In the genomic region with DNA sequence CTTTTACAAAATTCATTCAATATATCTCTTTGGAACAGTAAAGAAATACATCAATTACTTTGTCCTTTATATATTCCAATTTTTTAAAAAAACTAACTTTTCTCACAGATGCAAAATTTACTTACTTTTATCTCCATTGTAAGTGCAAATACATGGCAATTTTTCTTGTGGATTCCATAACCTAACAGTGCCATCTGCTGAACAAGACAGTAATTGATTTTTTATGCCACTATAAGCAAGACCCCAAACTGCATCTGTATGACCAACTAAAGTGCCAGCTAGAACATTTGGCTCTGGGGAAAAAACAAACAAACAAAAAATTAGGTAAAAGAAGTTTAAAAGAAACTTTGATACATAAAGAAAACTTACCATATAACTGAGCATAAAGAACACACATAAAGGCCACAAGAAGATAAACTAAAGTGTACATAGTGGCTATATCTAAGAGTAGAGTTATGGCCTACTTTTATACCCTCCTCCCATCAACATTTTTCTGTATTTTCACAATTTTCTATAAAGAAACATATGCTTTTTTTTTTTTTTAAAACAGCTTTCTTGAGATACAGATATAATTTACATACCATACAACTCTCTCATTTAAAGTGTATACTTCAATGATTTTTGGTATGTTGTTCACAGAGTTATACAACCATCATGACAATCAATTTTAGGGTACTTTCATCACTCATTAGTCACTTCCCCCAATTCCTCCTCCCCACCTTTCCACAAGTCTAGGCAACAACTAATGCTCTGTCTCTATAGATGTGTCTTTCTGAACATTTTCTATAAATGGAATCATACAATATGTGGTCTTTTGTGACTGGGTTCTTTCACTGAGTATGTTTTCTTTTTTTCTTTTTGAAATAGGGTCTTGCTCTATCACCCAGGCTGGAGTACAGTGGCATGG, we compare ENCODE assay signal across 10 cellular contexts. TPM values are rescaled to one million over a fixed set of nuclear protein-coding genes. Genes with fewer than 3 reads are reported as not detected.
DNase-seq lines count a peak whose midpoint lies in the region; ATAC-seq and TF ChIP-seq lines count a peak whose summit lies in the region.
"Had no signal": no experiment of that assay in that cellular context is flagged by ENCODE, and none has a peak within 500 bp of the region (broad histone marks: within the 10 kb centered on the region; RNA-seq: fewer than 3 reads in every experiment).

No MANE protein-coding gene starts in this region.

- no peaks in the 10 kb centered on the region for H3K9me3 ChIP-seq in Karpas-422 (ENCODE audit: low read length)

- POLR2A ChIA-PET in WTC11 (lab: Charles Lee) = no interaction called here

- H3K36me3 Mint-ChIP-seq in WTC11 = peaks cover 26% of the 10 kb centered on the region

- H3K4me3 ChIP-seq in Karpas-422 (ENCODE audit: low read length) = no peak overlapping the region
- H3K4me3 ChIP-seq in astrocyte of the spinal cord (ENCODE audit: low read depth, low read length) = no peak overlapping the region

- in situ Hi-C loops in G401 (cut with HindIII; ENCODE audit: low sequenced_read_pairs) (no loop called here), astrocyte of the spinal cord (cut with HindIII; ENCODE audit: low sequenced_read_pairs) (no loop called here)

- no peak overlapping the region for H2AFZ ChIP-seq in Karpas-422 (ENCODE audit: low read length)

- H3K4me1 Mint-ChIP-seq in WTC11 = no peaks in the 10 kb centered on the region
- H3K4me1 Mint-ChIP-seq: stimulated activated memory B cell treated with anti-CD40 and anti-IgM and Interleukin-4, amounts not matched to agents 10 μg/mL and 1 μg/mL and 100 μg/mL, for 72 hours had no signal

- H3K27ac Mint-ChIP-seq in WTC11 = no peak overlapping the region
- H3K27ac Mint-ChIP-seq: stimulated activated memory B cell treated with anti-CD40 and anti-IgM and Interleukin-4, amounts not matched to agents 10 μg/mL and 1 μg/mL and 100 μg/mL, for 72 hours had no signal

- peak; percentile 26 for TF ChIP-seq CTCF in astrocyte of the spinal cord (IDR thresholded peaks at IDR 0.05; ENCODE audit: low read depth, low read length)
- TF ChIP-seq CTCF in WTC11 (IDR thresholded peaks at IDR 0.05) = no peak

- peak; percentile 13 for DNase-seq in G401 (ENCODE audit: low spot score)
- peak; percentile 75 for DNase-seq in Karpas-422
- peak; percentile 17 for DNase-seq in astrocyte of the spinal cord (ENCODE audit: low read depth, low spot score)
- peak; percentile 18 for DNase-seq in myocyte (ENCODE audit: low read depth)
- no peak for DNase-seq in WTC11 (ENCODE audit: low spot score)
- DNase-seq in NCI-H526 treated with DMSO at 0.1 percent for 48 hours (lab: John Stamatoyannopoulos, UW) = no peak
- DNase-seq in ureter (ENCODE audit: low spot score) = no peak
- DNase-seq: activated CD4-positive, alpha-beta T cell treated with anti-CD3 and anti-CD28 coated beads, Interleukin-2, amount 50 U/mL, for 48 hours had no signal

- H3K79me2 ChIP-seq in Karpas-422 (ENCODE audit: low read length) = peaks cover 18% of the 10 kb centered on the region

- no peaks in the 10 kb centered on the region for H4K20me1 ChIP-seq in Karpas-422 (ENCODE audit: insufficient read depth, low read depth, low read length)

- CTCF ChIA-PET in WTC11 (lab: Charles Lee) = no interaction called here

- no peak for ATAC-seq in WTC11
- no peak for ATAC-seq in HG02642 (IDR thresholded peaks at IDR 0.05; ENCODE audit: poor library complexity, unreplicated experiment)
- ATAC-seq: stimulated activated memory B cell treated with anti-CD40 and anti-IgM and Interleukin-4, amounts not matched to agents 10 μg/mL and 1 μg/mL and 100 μg/mL, for 72 hours had no signal

- H3K4me3 Mint-ChIP-seq in WTC11 = no peak overlapping the region
- H3K4me3 Mint-ChIP-seq: stimulated activated memory B cell treated with anti-CD40 and anti-IgM and Interleukin-4, amounts not matched to agents 10 μg/mL and 1 μg/mL and 100 μg/mL, for 72 hours had no signal

- H3K27ac ChIP-seq in Karpas-422 (ENCODE audit: low read length) = no peak overlapping the region

- H3K9ac ChIP-seq in Karpas-422 (ENCODE audit: low read length) = no peak overlapping the region

- H3K27me3 Mint-ChIP-seq in WTC11 (ENCODE audit: low read depth) = no peaks in the 10 kb centered on the region
- H3K27me3 Mint-ChIP-seq: stimulated activated memory B cell treated with anti-CD40 and anti-IgM and Interleukin-4, amounts not matched to agents 10 μg/mL and 1 μg/mL and 100 μg/mL, for 72 hours had no signal

- no peaks in the 10 kb centered on the region for H3K27me3 ChIP-seq in Karpas-422 (ENCODE audit: low read length)

- peaks cover 55% of the 10 kb centered on the region; the same call in 1 of the 2 replicates for H3K36me3 ChIP-seq in Karpas-422 (ENCODE audit: insufficient read depth, low read length)

- H3K4me2 ChIP-seq in Karpas-422 (ENCODE audit: low read depth, low read length, poor library complexity, severe bottlenecking) = no peak overlapping the region

- no peaks in the 10 kb centered on the region for H3K9me2 ChIP-seq in Karpas-422 (replicated peaks; ENCODE audit: insufficient read depth, low read length)

- no peaks in the 10 kb centered on the region for H3K4me1 ChIP-seq in Karpas-422 (ENCODE audit: low read length)

- H3K9me3 Mint-ChIP-seq in WTC11 = no peaks in the 10 kb centered on the region
- H3K9me3 Mint-ChIP-seq: stimulated activated memory B cell treated with anti-CD40 and anti-IgM and Interleukin-4, amounts not matched to agents 10 μg/mL and 1 μg/mL and 100 μg/mL, for 72 hours had no signal

TF ChIP-seq in WTC11, 78 proteins besides CTCF, POLR2A, EP300 and RAD21:
- TF ChIP-seq, protein P1, sequence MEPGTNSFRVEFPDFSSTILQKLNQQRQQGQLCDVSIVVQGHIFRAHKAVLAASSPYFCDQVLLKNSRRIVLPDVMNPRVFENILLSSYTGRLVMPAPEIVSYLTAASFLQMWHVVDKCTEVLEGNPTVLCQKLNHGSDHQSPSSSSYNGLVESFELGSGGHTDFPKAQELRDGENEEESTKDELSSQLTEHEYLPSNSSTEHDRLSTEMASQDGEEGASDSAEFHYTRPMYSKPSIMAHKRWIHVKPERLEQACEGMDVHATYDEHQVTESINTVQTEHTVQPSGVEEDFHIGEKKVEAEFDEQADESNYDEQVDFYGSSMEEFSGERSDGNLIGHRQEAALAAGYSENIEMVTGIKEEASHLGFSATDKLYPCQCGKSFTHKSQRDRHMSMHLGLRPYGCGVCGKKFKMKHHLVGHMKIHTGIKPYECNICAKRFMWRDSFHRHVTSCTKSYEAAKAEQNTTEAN (CRISPR knock-in tag; IDR thresholded peaks at IDR 0.05) = no peak
- TF ChIP-seq GTF2I (CRISPR knock-in tag; conservative IDR thresholded peaks at IDR 0.05) (no peak), ZNF396 (CRISPR knock-in tag; IDR thresholded peaks at IDR 0.05; ENCODE audit: borderline replicate concordance) (no peak)

RNA-seq across cellular contexts. Expression of a gene that starts 32.6 kb away (rescaled TPM):
- total RNA-seq in G401 (2014; rRNA removed; shearing (Covaris generic)) = 0.07 and 0.31 TPM in 2 replicates
- total RNA-seq in Karpas-422 (2014; rRNA removed; shearing (Covaris generic); ENCODE audit: low replicate concordance) = 26.5 and 33.7 TPM in 2 replicates
- total RNA-seq in myocyte = 0.27 and 0.31 TPM in 2 replicates
- polyA plus RNA-seq in myocyte (2012) = 0.38 TPM
- 9.4 to 10.6 TPM (median 10.2 TPM) in 3 replicates for total RNA-seq in WTC11 (2021)
- 7.3 TPM for total RNA-seq in ureter

Comparison
In these comparisons a context has a peak if more than half of its experiments do, and no peak if none do; other contexts are left out.
1. DNase-seq: peak in G401 (single experiment), Karpas-422 (single experiment), astrocyte of the spinal cord (single experiment) and myocyte (single experiment); none in WTC11 (single experiment), NCI-H526 treated with DMSO at 0.1 percent for 48 hours (single experiment) and ureter (single experiment).